ENCODE assay signal across 13 cellular contexts in genomic region chr18:26301681-26302080, GRCh38.
DNase-seq lines count a peak whose midpoint lies in the region; ATAC-seq and TF ChIP-seq lines count a peak whose summit lies in the region.
"Had no signal": no experiment of that assay in that cellular context is flagged by ENCODE, and none has a peak within 500 bp of the region (broad histone marks: within the 10 kb centered on the region; RNA-seq: fewer than 3 reads in every experiment).

No MANE protein-coding gene starts in this region.

- H3K4me2 ChIP-seq in Karpas-422 (ENCODE audit: low read depth, low read length, poor library complexity, severe bottlenecking), result no peak overlapping the region

- H3K9me3 ChIP-seq in Karpas-422 (ENCODE audit: low read length), result no peaks in the 10 kb centered on the region

- H3K79me2 ChIP-seq in Karpas-422 (ENCODE audit: low read length), result peaks cover 52% of the 10 kb centered on the region

- H3K27ac ChIP-seq in Karpas-422 (ENCODE audit: low read length), result peak overlapping the region; percentile 97
- H3K27ac ChIP-seq: SK-N-MC had no signal

- peaks cover 57% of the 10 kb centered on the region for H3K4me1 ChIP-seq in Karpas-422 (ENCODE audit: low read length)

- peaks cover 15% of the 10 kb centered on the region; the same call in 1 of the 2 replicates for H3K36me3 ChIP-seq in Karpas-422 (ENCODE audit: insufficient read depth, low read length)

- DNase-seq in Karpas-422, result no peak
- DNase-seq in amniotic epithelial cell (ENCODE audit: low read depth), result peak; percentile 65
- peak; percentile 7 to 28 for DNase-seq in foreskin fibroblast
- peak; percentile 57 for DNase-seq in stromal cell of bone marrow (ENCODE audit: low read depth)
- no peak for DNase-seq in stimulated activated CD4-positive, alpha-beta T cell treated with anti-CD3 and anti-CD28 coated beads, Interleukin-4, amount 100 ng/mL, for 4 hours
- DNase-seq: activated CD8-positive, alpha-beta memory T cell treated with anti-CD3 and anti-CD28 coated beads, Interleukin-2, amount 50 U/mL, for 4 hours; activated naive CD8-positive, alpha-beta T cell treated with anti-CD3 and anti-CD28 coated beads for 36 hours; NCI-H146; NCI-H526 treated with DMSO at 0.1 percent for 48 hours; retina had no signal

- ATAC-seq in HG02588 (IDR thresholded peaks at IDR 0.05; ENCODE audit: unreplicated experiment) (no peak), GM18520 (IDR thresholded peaks at IDR 0.05; ENCODE audit: unreplicated experiment) (no peak)

- H3K9ac ChIP-seq in Karpas-422 (ENCODE audit: low read length), result no peak overlapping the region

- H2AFZ ChIP-seq in Karpas-422 (ENCODE audit: low read length), result no peak overlapping the region

- no peak for TF ChIP-seq CTCF in foreskin fibroblast (IDR thresholded peaks at IDR 0.05; ENCODE audit: low read depth, low read length)

- H3K4me3 ChIP-seq in Karpas-422 (ENCODE audit: low read length), result no peak overlapping the region
- H3K4me3 ChIP-seq in foreskin fibroblast (ENCODE audit: low read depth in 1 of 2, low read length in 2 of 2), result no peak overlapping the region
- H3K4me3 ChIP-seq: SK-N-MC had no signal

- no peaks in the 10 kb centered on the region for H3K9me2 ChIP-seq in Karpas-422 (replicated peaks; ENCODE audit: insufficient read depth, low read length)

- H4K20me1 ChIP-seq in Karpas-422 (ENCODE audit: insufficient read depth, low read depth, low read length), result no peaks in the 10 kb centered on the region

- H3K27me3 ChIP-seq in Karpas-422 (ENCODE audit: low read length), result no peaks in the 10 kb centered on the region

Comparison
In these comparisons a context has a peak if more than half of its experiments do, and no peak if none do; other contexts are left out.
1. DNase-seq: peak in amniotic epithelial cell (single experiment), foreskin fibroblast (2 of 2) and stromal cell of bone marrow (single experiment); none in Karpas-422 (single experiment) and stimulated activated CD4-positive, alpha-beta T cell treated with anti-CD3 and anti-CD28 coated beads, Interleukin-4, amount 100 ng/mL, for 4 hours (0 of 2).